ENCODE assay signal across 8 cellular contexts in the genomic region with DNA sequence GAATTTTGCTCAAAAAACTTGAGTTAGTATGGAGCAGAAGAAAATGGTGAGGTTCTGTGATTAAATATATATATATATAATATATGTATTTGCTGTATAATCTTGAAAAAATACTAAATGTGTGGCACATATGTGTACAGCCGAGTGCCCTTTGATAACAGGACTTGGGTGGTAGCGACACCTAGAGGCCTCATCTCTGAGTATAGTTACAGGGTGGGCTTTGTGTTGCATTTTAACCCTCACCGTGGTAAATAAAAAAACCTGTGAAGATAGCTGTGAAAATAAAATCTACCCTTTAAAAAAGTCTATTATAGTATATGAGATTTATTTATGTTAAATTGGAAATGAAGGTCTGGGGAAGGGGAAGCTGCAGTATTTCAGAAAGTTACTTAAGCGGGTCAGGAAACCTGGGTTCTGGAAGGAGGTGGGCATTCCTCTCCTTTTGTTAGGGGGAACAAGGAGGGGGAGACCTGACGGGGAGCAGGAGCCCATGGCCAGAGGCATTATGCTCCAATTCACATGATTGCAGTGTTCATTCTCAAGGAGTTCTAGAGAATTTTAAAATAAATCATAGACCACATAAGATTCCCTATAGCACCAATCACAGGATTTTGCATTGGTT.
A peak's percentile ranks its signal among the peaks of the same experiment; 100 is the strongest.
DNase-seq lines count a peak whose midpoint lies in the region; ATAC-seq and TF ChIP-seq lines count a peak whose summit lies in the region.

No MANE protein-coding gene starts in this region.

- H3K27me3 ChIP-seq in Caco-2 (replicated peaks; ENCODE audit: control insufficient read depth, insufficient read depth, low read length) (no peaks in the 10 kb centered on the region), SU-DHL-6 (ENCODE audit: low read length) (no peaks in the 10 kb centered on the region), breast epithelium (no peaks in the 10 kb centered on the region)

- H2AFZ ChIP-seq in SU-DHL-6 (ENCODE audit: low read depth, low read length, severe bottlenecking): no peak overlapping the region

- no peaks in the 10 kb centered on the region; the same call in 1 of the 2 replicates for H3K36me3 ChIP-seq in Caco-2 (ENCODE audit: control insufficient read depth, insufficient read depth, low read length)
- H3K36me3 ChIP-seq in SU-DHL-6 (ENCODE audit: low read length): no peaks in the 10 kb centered on the region
- no peaks in the 10 kb centered on the region for H3K36me3 ChIP-seq in breast epithelium

- no peaks in the 10 kb centered on the region for H3K9me2 ChIP-seq in SU-DHL-6 (replicated peaks; ENCODE audit: insufficient read depth, low read length)

- no peaks in the 10 kb centered on the region for H3K27me3 Mint-ChIP-seq in Caco-2 (ENCODE audit: insufficient read depth, unreplicated experiment)

- no peaks in the 10 kb centered on the region for H3K9me3 ChIP-seq in Caco-2
- H3K9me3 ChIP-seq in SU-DHL-6 (ENCODE audit: insufficient read depth, low read length): no peaks in the 10 kb centered on the region
- no peaks in the 10 kb centered on the region for H3K9me3 ChIP-seq in breast epithelium

- intact Hi-C loops in Caco-2 (cut with micrococcal nuclease; ENCODE audit: unreplicated experiment) (loop anchor here (1.0 to 10.0 kb wide), 8 partner anchors 42 to 509 kb away; a partner anchor contains a TSS), breast epithelium (cut with DNase I; ENCODE audit: low total_unique reads) (no loop called here)

- H4K20me1 ChIP-seq in SU-DHL-6 (ENCODE audit: low read depth, low read length): no peaks in the 10 kb centered on the region

- peaks cover 24% of the 10 kb centered on the region for H3K4me1 Mint-ChIP-seq in Caco-2 (ENCODE audit: low read depth, unreplicated experiment)

- H3K9ac ChIP-seq in SU-DHL-6 (ENCODE audit: low read length): no peak overlapping the region

- H3K27ac ChIP-seq in SU-DHL-6 (ENCODE audit: low read depth, low read length): no peak overlapping the region
- H3K27ac ChIP-seq in breast epithelium: no peak overlapping the region

- no peak for TF ChIP-seq POLR2A in breast epithelium (IDR thresholded peaks at IDR 0.05)

- peaks cover 11% of the 10 kb centered on the region for H3K4me1 ChIP-seq in Caco-2
- H3K4me1 ChIP-seq in breast epithelium: no peaks in the 10 kb centered on the region

- H3K4me3 ChIP-seq in Caco-2 (ENCODE audit: low read depth, low read length) (no peak overlapping the region), SU-DHL-6 (ENCODE audit: insufficient read depth, low read length, poor library complexity, severe bottlenecking) (no peak overlapping the region), breast epithelium (no peak overlapping the region)
- H3K4me3 ChIP-seq in Jurkat, Clone E6-1 (ENCODE audit: low read length): no peak overlapping the region

- H3F3A ChIP-seq in SU-DHL-6 (ENCODE audit: insufficient read depth): no peaks in the 10 kb centered on the region

- H3K79me2 ChIP-seq in SU-DHL-6 (ENCODE audit: insufficient read depth, low read length): no peaks in the 10 kb centered on the region

- peak; percentile 46 to 67 for DNase-seq in Caco-2
- DNase-seq in Jurkat, Clone E6-1 (ENCODE audit: low read depth, low spot score): peak; percentile 37
- no peak for DNase-seq in breast epithelium (ENCODE audit: low spot score in 2 of 2)
- DNase-seq in left lobe of liver (ENCODE audit: low spot score): peak; percentile 50
- peak; percentile 19 to 21 for DNase-seq in stimulated activated CD8-positive, alpha-beta memory T cell treated with anti-CD3 and anti-CD28 coated beads, Interleukin-4, amount 100 ng/mL, for 4 hours (ENCODE audit: low read depth in 2 of 2, low spot score in 1 of 2)
- no peak for DNase-seq in GF-D8 (lab: John Stamatoyannopoulos, UW)

- TF ChIP-seq CTCF in Caco-2 (IDR thresholded peaks at IDR 0.05; ENCODE audit: insufficient read depth in 1 of 2, low read depth in 1 of 2, low read length in 1 of 2, severe bottlenecking in 1 of 2, unreplicated experiment in 1 of 2) (peak; percentile 72 to 80), SU-DHL-6 (IDR thresholded peaks at IDR 0.05; ENCODE audit: insufficient read depth, low read length, poor library complexity, severe bottlenecking) (peak; percentile 52), breast epithelium (IDR thresholded peaks at IDR 0.05) (peak in 2 of 3 donors; percentile 36 to 49)

- no peak overlapping the region for H3K4me2 ChIP-seq in SU-DHL-6 (ENCODE audit: low read depth, low read length, poor library complexity, severe bottlenecking)

- POLR2A ChIA-PET in Caco-2 (lab: Charles Lee): no interaction called here

- BruUV-seq in Caco-2 (replicated peaks; lab: Mats Ljungman, UMichigan): no TSS peak

- H3K4me3 Mint-ChIP-seq in Caco-2 (ENCODE audit: unreplicated experiment): no peak overlapping the region

- peaks cover 12% of the 10 kb centered on the region for H3K36me3 Mint-ChIP-seq in Caco-2 (ENCODE audit: insufficient read depth, unreplicated experiment)

- no peak overlapping the region for H3K27ac Mint-ChIP-seq in Caco-2 (ENCODE audit: unreplicated experiment)

- no peaks in the 10 kb centered on the region for H3K9me3 Mint-ChIP-seq in Caco-2 (ENCODE audit: unreplicated experiment)

- CTCF ChIA-PET in Caco-2 (lab: Charles Lee): interaction anchor here (0.7 kb wide), 1 partner anchor 283 kb away, joined by 3 read pairs; no protein-coding TSS in a partner anchor

- peak; percentile 72 for ATAC-seq in GM19351 (IDR thresholded peaks at IDR 0.05; ENCODE audit: unreplicated experiment)
- ATAC-seq in left lobe of liver: peak; percentile 86

Comparison
In these comparisons a context has a peak if more than half of its experiments do, and no peak if none do; other contexts are left out.
1. DNase-seq: peak in Caco-2 (2 of 2), Jurkat, Clone E6-1 (single experiment), left lobe of liver (single experiment) and stimulated activated CD8-positive, alpha-beta memory T cell treated with anti-CD3 and anti-CD28 coated beads, Interleukin-4, amount 100 ng/mL, for 4 hours (2 of 2); none in breast epithelium (0 of 2) and GF-D8 (single experiment).
2. Peak in every context shown above with its lines, with median percentiles within 50 percentile points of each other: CTCF ChIP-seq.